Comparison of ENCODE assay signal across 21 cellular contexts in genomic region chr1:113283914-113284313, GRCh38.
"Had no signal": no experiment of that assay in that cellular context is flagged by ENCODE, and none has a peak within 500 bp of the region (broad histone marks: within the 10 kb centered on the region; RNA-seq: fewer than 3 reads in every experiment).

No MANE protein-coding gene starts in this region.

- DNase-seq: activated B cell treated with CpG ODN at 0.5 μM for 24 hours; activated CD4-positive, alpha-beta T cell treated with anti-CD3 and anti-CD28 coated beads, Interleukin-2, amount 10 ng/mL, durations not matched to agents 7 days and 5 days; activated CD8-positive, alpha-beta memory T cell treated with anti-CD3 and anti-CD28 coated beads for 24 hours; activated naive CD4-positive, alpha-beta T cell treated with anti-CD3 and anti-CD28 coated beads for 36 hours; central memory CD4-positive, alpha-beta T cell; cortex of kidney; effector memory CD4-positive, alpha-beta T cell; glutamatergic neuron; islet precursor cell; lower lobe of right lung; midbrain; stimulated activated CD4-positive, alpha-beta T cell treated with anti-CD3 and anti-CD28 coated beads, Interleukin-15, amount 100 ng/mL, for 24 hours; stimulated activated CD4-positive, alpha-beta T cell treated with anti-CD3 and anti-CD28 coated beads, Interleukin-4, amount 100 ng/mL, for 24 hours; uterus had no signal

- H3K27ac ChIP-seq: epithelial cell of prostate, lower lobe of right lung, neutrophil, prostate gland, thoracic aorta, uterus had no signal

- ATAC-seq: activated T-helper 17 cell treated with anti-CD3 and anti-CD28 coated beads, Interleukin-2, amount 50 U/mL, for 72 hours; lower lobe of right lung had no signal

- H3K9me3 Mint-ChIP-seq: activated B cell treated with CpG ODN at 0.5 μM for 24 hours; activated CD4-positive, alpha-beta T cell treated with anti-CD3 and anti-CD28 coated beads, Interleukin-2, amount 10 ng/mL, durations not matched to agents 7 days and 5 days; activated naive CD4-positive, alpha-beta T cell treated with anti-CD3 and anti-CD28 coated beads for 36 hours; activated T-helper 17 cell treated with anti-CD3 and anti-CD28 coated beads, Interleukin-2, amount 50 U/mL, for 72 hours; stimulated activated naive CD8-positive, alpha-beta T cell treated with anti-CD3 and anti-CD28 coated beads, Interleukin-15, Interleukin-2, amounts not matched to agents 100 ng/mL and 50 ng/mL, for 24 hours; T-helper 1 cell treated with Interleukin-12 subunit alpha and Interleukin-12 subunit beta and Interleukin-4 antibody, amounts not matched to agents 30 μg/mL and 1 μg/mL, for 36 hours had no signal

- H3K4me1 Mint-ChIP-seq: activated B cell treated with CpG ODN at 0.5 μM for 24 hours; activated CD4-positive, alpha-beta T cell treated with anti-CD3 and anti-CD28 coated beads, Interleukin-2, amount 10 ng/mL, durations not matched to agents 7 days and 5 days; activated T-helper 17 cell treated with anti-CD3 and anti-CD28 coated beads, Interleukin-2, amount 50 U/mL, for 72 hours had no signal

- H3K4me1 ChIP-seq: lower lobe of right lung, prostate gland, uterus had no signal

- H3K27ac Mint-ChIP-seq: activated B cell treated with CpG ODN at 0.5 μM for 24 hours; activated CD4-positive, alpha-beta T cell treated with anti-CD3 and anti-CD28 coated beads, Interleukin-2, amount 10 ng/mL, durations not matched to agents 7 days and 5 days; activated naive CD4-positive, alpha-beta T cell treated with anti-CD3 and anti-CD28 coated beads for 36 hours; activated T-helper 17 cell treated with anti-CD3 and anti-CD28 coated beads, Interleukin-2, amount 50 U/mL, for 72 hours; stimulated activated naive CD8-positive, alpha-beta T cell treated with anti-CD3 and anti-CD28 coated beads, Interleukin-15, Interleukin-2, amounts not matched to agents 100 ng/mL and 50 ng/mL, for 24 hours; T-helper 1 cell treated with Interleukin-12 subunit alpha and Interleukin-12 subunit beta and Interleukin-4 antibody, amounts not matched to agents 30 μg/mL and 1 μg/mL, for 36 hours had no signal

- H3K27me3 ChIP-seq: neutrophil, uterus had no signal

- H3K4me3 ChIP-seq: lower lobe of right lung, prostate gland, thoracic aorta, uterus had no signal

- H3K9me3 ChIP-seq: lower lobe of right lung, neutrophil, prostate gland, thoracic aorta, uterus had no signal

- H3K4me3 Mint-ChIP-seq: activated B cell treated with CpG ODN at 0.5 μM for 24 hours; activated CD4-positive, alpha-beta T cell treated with anti-CD3 and anti-CD28 coated beads, Interleukin-2, amount 10 ng/mL, durations not matched to agents 7 days and 5 days; activated naive CD4-positive, alpha-beta T cell treated with anti-CD3 and anti-CD28 coated beads for 36 hours; activated T-helper 17 cell treated with anti-CD3 and anti-CD28 coated beads, Interleukin-2, amount 50 U/mL, for 72 hours; stimulated activated naive CD8-positive, alpha-beta T cell treated with anti-CD3 and anti-CD28 coated beads, Interleukin-15, Interleukin-2, amounts not matched to agents 100 ng/mL and 50 ng/mL, for 24 hours; T-helper 1 cell treated with Interleukin-12 subunit alpha and Interleukin-12 subunit beta and Interleukin-4 antibody, amounts not matched to agents 30 μg/mL and 1 μg/mL, for 36 hours had no signal

- H3K36me3 ChIP-seq: lower lobe of right lung, neutrophil, prostate gland, thoracic aorta, uterus had no signal
